In genomic region chr12:49866859-49867579, GRCh38 we compare ENCODE assay signal across 8 cellular contexts. TPM values are rescaled to one million over a fixed set of nuclear protein-coding genes. Genes with fewer than 3 reads are reported as not detected.
DNase-seq lines count a peak whose midpoint lies in the region; ATAC-seq and TF ChIP-seq lines count a peak whose summit lies in the region.

No MANE protein-coding gene starts in this region.

- H3K36me3 ChIP-seq in KMS-11 (ENCODE audit: insufficient read depth) (no peaks in the 10 kb centered on the region), heart right ventricle (no peaks in the 10 kb centered on the region)

- intact Hi-C loops in heart right ventricle (cut with DNase I): loop anchor here (1.0 to 10.0 kb wide), 11 partner anchors 75 to 205 kb away; partner anchors contain the start of genes ASIC1 (in 8 of the 10) and AQP2 (in 1 of the 10)

- DNase-seq in Daoy (ENCODE audit: low read depth) (peak; percentile 73), heart right ventricle (peak; percentile 72 to 77), renal cortical epithelial cell (ENCODE audit: low read depth) (peak; percentile 21), cortex of kidney (lab: John Stamatoyannopoulos, UW) (no peak)
- peak; percentile 57 for DNase-seq in activated naive CD8-positive, alpha-beta T cell treated with anti-CD3 and anti-CD28 coated beads, Interleukin-2, amount 50 U/mL, for 16 hours (ENCODE audit: low read depth, low spot score)

- TF ChIP-seq CTCF in KMS-11 (conservative IDR thresholded peaks at IDR 0.05; ENCODE audit: low read depth, low read length) (peak; percentile 96), heart right ventricle (IDR thresholded peaks at IDR 0.05) (peak; percentile 95 to 99 (median 97))

- 32 to 36% methylated on average over 19 of the region's 19 CpGs for WGBS in heart right ventricle, 2 donors

- peak overlapping the region; percentile 87 for H2AFZ ChIP-seq in KMS-11 (ENCODE audit: low read depth)

- no peaks in the 10 kb centered on the region for H4K20me1 ChIP-seq in KMS-11 (ENCODE audit: insufficient read depth)

- H3K4me2 ChIP-seq in KMS-11: no peak overlapping the region

- H3K79me2 ChIP-seq in KMS-11 (ENCODE audit: insufficient read depth, low read depth): no peaks in the 10 kb centered on the region

- H3K4me1 ChIP-seq in KMS-11 (ENCODE audit: low read depth, poor library complexity, severe bottlenecking) (no peaks in the 10 kb centered on the region), heart right ventricle (peaks cover 22 to 40% (median 30%) of the 10 kb centered on the region in 9 donors)

- no peaks in the 10 kb centered on the region; the same call in 1 of the 2 replicates for H3K27me3 ChIP-seq in KMS-11 (ENCODE audit: insufficient read depth, low read depth)
- H3K27me3 ChIP-seq in heart right ventricle: peaks cover 0 to 15% (median 6%) of the 10 kb centered on the region in 7 donors

- H3K27ac ChIP-seq in KMS-11: no peak overlapping the region
- peak overlapping the region in 1 of 10 donors; percentile 67 for H3K27ac ChIP-seq in heart right ventricle

- H3K9ac ChIP-seq in KMS-11: no peak overlapping the region

- H3K9me3 ChIP-seq in heart right ventricle: no peaks in the 10 kb centered on the region

- H3K4me3 ChIP-seq in KMS-11 (IDR thresholded peaks at IDR 0.05; ENCODE audit: insufficient read depth, low read depth, low read length) (no peak overlapping the region), heart right ventricle (no peak overlapping the region)

- peak; percentile 27 for ATAC-seq in SK-N-SH treated with all-trans-retinoic acid at 6 μM for 48 hours
- peak in 7 of 8 donors; percentile 4 to 40 (median 20) for ATAC-seq in heart right ventricle
- no peak for ATAC-seq in HG03469 (IDR thresholded peaks at IDR 0.05; ENCODE audit: unreplicated experiment)

TF ChIP-seq in SK-N-SH treated with all-trans-retinoic acid at 6 μM for 48 hours, 23 proteins besides CTCF, POLR2A, EP300 and RAD21:
- TF ChIP-seq ZNF8 (CRISPR knock-in tag; IDR thresholded peaks at IDR 0.05) (no peak), ZNF70 (CRISPR knock-in tag; IDR thresholded peaks at IDR 0.05) (no peak), ZFP30 (CRISPR knock-in tag; IDR thresholded peaks at IDR 0.05) (no peak), OSR1 (CRISPR knock-in tag; IDR thresholded peaks at IDR 0.05) (no peak), SNAI2 (CRISPR knock-in tag; IDR thresholded peaks at IDR 0.05) (no peak), RARB (CRISPR knock-in tag; IDR thresholded peaks at IDR 0.05) (no peak), BACH2 (CRISPR knock-in tag; IDR thresholded peaks at IDR 0.05; ENCODE audit: borderline replicate concordance) (no peak), ZNF565 (CRISPR knock-in tag; conservative IDR thresholded peaks at IDR 0.05; ENCODE audit: low read depth) (no peak)

RNA-seq across cellular contexts. Expression of gene BCDIN3D, which starts 24.1 kb away (rescaled TPM):
- total RNA-seq in Daoy (2014; rRNA removed; shearing (Covaris generic)): 4.7 and 6.4 TPM in 2 replicates
- total RNA-seq in heart right ventricle: 1 to 10 TPM; 1.1 to 3.9 (median 2.4) TPM
- polyA plus RNA-seq in heart right ventricle: 1 to 10 TPM; 2.0 TPM
- 4.0 and 4.3 TPM in 2 replicates for total RNA-seq in renal cortical epithelial cell

RNA-seq across cellular contexts. Expression of gene FAIM2, which starts 36.7 kb away (rescaled TPM):
- 0.34 TPM in 1 of 2 replicates, not detected in the other for total RNA-seq in Daoy (2014; rRNA removed; shearing (Covaris generic))
- total RNA-seq in heart right ventricle: 10 to 100 TPM in 1 of 10 donors, 1 to 10 TPM in 9; 1.2 to 11.3 (median 3.2) TPM
- 10 to 100 TPM in 1 of 2 donors, 1 to 10 TPM in 1; 7.8 to 15.0 TPM for polyA plus RNA-seq in heart right ventricle
- not detected in 2 replicates for total RNA-seq in renal cortical epithelial cell

RNA-seq across cellular contexts. Expression of gene NCKAP5L, which starts 38.8 kb away (rescaled TPM):
- total RNA-seq in Daoy (2014; rRNA removed; shearing (Covaris generic)): 12.9 and 14.3 TPM in 2 replicates
- total RNA-seq in heart right ventricle (10 to 100 TPM; 17.3 to 32.1 (median 23.7) TPM), renal cortical epithelial cell (6.6 and 25.4 TPM in 2 replicates)
- polyA plus RNA-seq in heart right ventricle: 10 to 100 TPM; 11.6 to 44.6 TPM
